In the genomic region with DNA sequence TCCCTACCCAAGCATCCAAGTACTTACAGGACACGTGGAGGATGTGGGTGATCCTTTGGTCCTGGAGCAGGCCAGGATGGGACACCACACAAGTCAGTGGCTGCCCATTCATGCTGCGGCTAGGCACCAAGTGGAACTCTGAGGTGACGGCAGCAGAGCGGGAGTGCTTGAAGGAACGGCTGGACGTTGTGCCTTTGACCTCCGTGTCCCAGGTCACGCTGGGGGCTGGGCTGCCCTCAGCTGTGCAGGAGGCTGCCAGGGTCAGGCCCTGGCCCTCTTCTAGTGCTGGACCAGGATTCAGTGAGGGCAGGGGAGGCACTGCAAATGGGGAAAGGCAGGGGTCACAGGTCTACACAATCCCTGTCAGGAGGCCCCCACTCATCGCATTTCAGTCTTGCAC, we compare ENCODE assay signal across 24 cellular contexts. TPM values are rescaled to one million over a fixed set of nuclear protein-coding genes. Genes with fewer than 3 reads are reported as not detected.
"Had no signal": no experiment of that assay in that cellular context is flagged by ENCODE, and none has a peak within 500 bp of the region (broad histone marks: within the 10 kb centered on the region; RNA-seq: fewer than 3 reads in every experiment).

No MANE protein-coding gene starts in this region.

- H3K27me3 ChIP-seq: MG63 had no signal

- H3K4me3 ChIP-seq: MG63 had no signal

- ATAC-seq: Panc1, PC-3 had no signal

- FAIRE-seq: HTR-8/SVneo had no signal

- H3K9me3 ChIP-seq: MG63, SK-N-SH had no signal

- H3K27ac ChIP-seq: HL-60, RWPE1 had no signal

- DNase-seq: Karpas-422, KG1, MG63, NCI-H1092, NCI-H1105 treated with DMSO at 0.1 percent for 48 hours, NCI-H1417 treated with DMSO at 0.1 percent for 48 hours, NCI-H187, NCI-H2029, NCI-H2081 treated with DMSO at 0.1 percent for 48 hours, NCI-H2171, NCI-H226, NCI-H446, NCI-H510A, NCI-H524 treated with DMSO at 0.1 percent for 48 hours, NCI-H69, NCI-H774, PC-3, SHP77, SK-N-SH had no signal

- H3K4me2 ChIP-seq: SK-N-SH had no signal

- H3K9ac ChIP-seq: SK-N-SH had no signal

- H3K36me3 ChIP-seq: MG63 had no signal

RNA-seq across cellular contexts. Expression of a gene that starts 7.7 kb away (rescaled TPM):
- total RNA-seq: SK-MEL-5 had no signal
- polyA plus RNA-seq: SK-N-SH had no signal

RNA-seq across cellular contexts. Expression of a gene that starts 20.7 kb away (rescaled TPM):
- total RNA-seq: SK-MEL-5 had no signal
